8 cellular contexts compared by ENCODE assay signal in the genomic region with DNA sequence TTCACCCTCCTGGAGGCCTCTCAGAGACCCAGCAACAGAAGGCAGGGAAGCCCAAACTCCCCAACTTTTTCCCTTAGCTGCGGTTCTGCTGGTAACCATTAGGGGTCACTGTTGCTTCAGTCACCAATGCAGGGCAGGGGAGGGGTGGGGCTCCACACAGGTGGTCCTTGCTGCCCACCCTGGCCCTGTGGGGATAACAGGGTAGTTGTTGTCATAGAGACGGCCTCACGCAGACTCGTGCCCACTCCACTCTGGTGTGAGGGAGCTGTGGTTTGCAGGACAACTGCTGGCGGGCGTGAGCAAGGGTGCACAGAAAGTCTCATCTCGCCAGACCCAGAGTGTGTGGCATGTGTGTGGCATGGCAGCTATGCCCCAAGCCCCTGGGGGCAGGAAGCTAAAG. TPM values are rescaled to one million over a fixed set of nuclear protein-coding genes. Genes with fewer than 3 reads are reported as not detected.
DNase-seq lines count a peak whose midpoint lies in the region; ATAC-seq and TF ChIP-seq lines count a peak whose summit lies in the region.

No MANE protein-coding gene starts in this region.

- H3K27ac ChIP-seq in right atrium auricular region: no peak overlapping the region

- peaks cover 0 to 5% of the 10 kb centered on the region in 2 donors for H3K27me3 ChIP-seq in right atrium auricular region

- CTCF ChIA-PET in activated naive CD4-positive, alpha-beta T cell treated with anti-CD3 and anti-CD28 coated beads, Interleukin-2, amount 10 ng/mL, durations not matched to agents 7 days and 5 days (lab: Charles Lee): interaction anchor here (0.6 to 6.6 kb wide), 26 partner anchors 9 to 132 kb away, joined by 3 to 191 read pairs (median 5); a partner anchor contains a TSS

- H3K4me1 ChIP-seq in right atrium auricular region: peaks cover 0 to 4% of the 10 kb centered on the region in 2 donors

- H3K4me1 Mint-ChIP-seq in activated naive CD4-positive, alpha-beta T cell treated with anti-CD3 and anti-CD28 coated beads, Interleukin-2, amount 10 ng/mL, durations not matched to agents 7 days and 5 days: peaks cover 34% of the 10 kb centered on the region
- H3K4me1 Mint-ChIP-seq in stimulated activated effector memory CD8-positive, alpha-beta T cell treated with anti-CD3 and anti-CD28 coated beads, Interleukin-12 subunit alpha, Interleukin-12 subunit beta, amount 100 ng/mL, for 72 hours: peaks cover 48% of the 10 kb centered on the region

- H3K27ac Mint-ChIP-seq in activated naive CD4-positive, alpha-beta T cell treated with anti-CD3 and anti-CD28 coated beads, Interleukin-2, amount 10 ng/mL, durations not matched to agents 7 days and 5 days: no peak overlapping the region
- H3K27ac Mint-ChIP-seq in stimulated activated effector memory CD8-positive, alpha-beta T cell treated with anti-CD3 and anti-CD28 coated beads, Interleukin-12 subunit alpha, Interleukin-12 subunit beta, amount 100 ng/mL, for 72 hours: peak overlapping the region; percentile 84

- ATAC-seq in stimulated activated effector memory CD8-positive, alpha-beta T cell treated with anti-CD3 and anti-CD28 coated beads, Interleukin-12 subunit alpha, Interleukin-12 subunit beta, amount 100 ng/mL, for 72 hours: peak; percentile 36
- no peak for ATAC-seq in GM18873 (IDR thresholded peaks at IDR 0.05; ENCODE audit: low FRiP score, unreplicated experiment)

- H3K36me3 ChIP-seq in right atrium auricular region: no peaks in the 10 kb centered on the region

- H3K9me3 Mint-ChIP-seq in activated naive CD4-positive, alpha-beta T cell treated with anti-CD3 and anti-CD28 coated beads, Interleukin-2, amount 10 ng/mL, durations not matched to agents 7 days and 5 days: no peaks in the 10 kb centered on the region
- no peaks in the 10 kb centered on the region for H3K9me3 Mint-ChIP-seq in stimulated activated effector memory CD8-positive, alpha-beta T cell treated with anti-CD3 and anti-CD28 coated beads, Interleukin-12 subunit alpha, Interleukin-12 subunit beta, amount 100 ng/mL, for 72 hours

- no peak overlapping the region for H3K4me3 Mint-ChIP-seq in activated naive CD4-positive, alpha-beta T cell treated with anti-CD3 and anti-CD28 coated beads, Interleukin-2, amount 10 ng/mL, durations not matched to agents 7 days and 5 days
- H3K4me3 Mint-ChIP-seq in stimulated activated effector memory CD8-positive, alpha-beta T cell treated with anti-CD3 and anti-CD28 coated beads, Interleukin-12 subunit alpha, Interleukin-12 subunit beta, amount 100 ng/mL, for 72 hours: no peak overlapping the region

- DNase-seq in NCI-H2171 treated with DMSO at 0.1 percent for 48 hours (lab: John Stamatoyannopoulos, UW) (peak; percentile 27), NCI-H2171 (lab: John Stamatoyannopoulos, UW) (no peak), NCI-H2227 (lab: John Stamatoyannopoulos, UW; ENCODE audit: unreplicated experiment) (peak; percentile 65), right atrium auricular region (ENCODE audit: low spot score) (no peak), globus pallidus (ENCODE audit: low spot score) (no peak)
- peak; percentile 66 for DNase-seq in activated naive CD4-positive, alpha-beta T cell treated with anti-CD3 and anti-CD28 coated beads, Interleukin-2, amount 10 ng/mL, durations not matched to agents 7 days and 5 days
- DNase-seq in stimulated activated effector memory CD8-positive, alpha-beta T cell treated with anti-CD3 and anti-CD28 coated beads, Interleukin-12 subunit alpha, Interleukin-12 subunit beta, amount 100 ng/mL, for 72 hours (ENCODE audit: low spot score in 2 of 2): peak; percentile 55 to 81

- peak; percentile 87 to 93 for TF ChIP-seq CTCF in right atrium auricular region (IDR thresholded peaks at IDR 0.05)

- no peaks in the 10 kb centered on the region for H3K36me3 Mint-ChIP-seq in activated naive CD4-positive, alpha-beta T cell treated with anti-CD3 and anti-CD28 coated beads, Interleukin-2, amount 10 ng/mL, durations not matched to agents 7 days and 5 days
- H3K36me3 Mint-ChIP-seq in stimulated activated effector memory CD8-positive, alpha-beta T cell treated with anti-CD3 and anti-CD28 coated beads, Interleukin-12 subunit alpha, Interleukin-12 subunit beta, amount 100 ng/mL, for 72 hours: no peaks in the 10 kb centered on the region

- H3K27me3 Mint-ChIP-seq in activated naive CD4-positive, alpha-beta T cell treated with anti-CD3 and anti-CD28 coated beads, Interleukin-2, amount 10 ng/mL, durations not matched to agents 7 days and 5 days: peaks cover 82% of the 10 kb centered on the region

- no peak overlapping the region for H3K4me3 ChIP-seq in right atrium auricular region

- H3K9me3 ChIP-seq in right atrium auricular region: no peaks in the 10 kb centered on the region

RNA-seq across cellular contexts. Expression of a gene that starts 19.9 kb away (rescaled TPM):
- total RNA-seq in right atrium auricular region: not detected

RNA-seq across cellular contexts. Expression of a gene that starts 21.7 kb away (rescaled TPM):
- total RNA-seq in right atrium auricular region: 1 to 10 TPM in 1 of 2 donors, under 1 TPM in 1; 0.43 to 1.7 TPM

RNA-seq across cellular contexts. Expression of a gene that starts 22.3 kb away (rescaled TPM):
- under 1 TPM; 0.30 to 0.98 TPM for total RNA-seq in right atrium auricular region

RNA-seq across cellular contexts. Expression of a gene that starts 54.5 kb away (rescaled TPM):
- 10 to 100 TPM in 1 of 2 donors, 1 to 10 TPM in 1; 7.9 to 12.5 TPM for total RNA-seq in right atrium auricular region

Comparison
In these comparisons a context has a peak if more than half of its experiments do, and no peak if none do; other contexts are left out.
1. DNase-seq: peak in NCI-H2171 treated with DMSO at 0.1 percent for 48 hours (single experiment), NCI-H2227 (single experiment), activated naive CD4-positive, alpha-beta T cell treated with anti-CD3 and anti-CD28 coated beads, Interleukin-2, amount 10 ng/mL, durations not matched to agents 7 days and 5 days (single experiment) and stimulated activated effector memory CD8-positive, alpha-beta T cell treated with anti-CD3 and anti-CD28 coated beads, Interleukin-12 subunit alpha, Interleukin-12 subunit beta, amount 100 ng/mL, for 72 hours (2 of 2); none in NCI-H2171 (single experiment), right atrium auricular region (single experiment) and globus pallidus (single experiment).